Comparison of ENCODE assay signal across 33 cellular contexts in genomic region chr3:116701070-116701469, GRCh38. TPM values are rescaled to one million over a fixed set of nuclear protein-coding genes. Genes with fewer than 3 reads are reported as not detected.
"Had no signal": no experiment of that assay in that cellular context is flagged by ENCODE, and none has a peak within 500 bp of the region (broad histone marks: within the 10 kb centered on the region; RNA-seq: fewer than 3 reads in every experiment).

No MANE protein-coding gene starts in this region.

- H3K27ac ChIP-seq: neural progenitor cell, ovary, psoas muscle, skin epidermis, spleen, stomach, thoracic aorta, thyroid gland, tibial nerve, upper lobe of left lung, vagina had no signal

- FAIRE-seq: urothelium cell line had no signal

- DNase-seq: naive thymus-derived CD4-positive, alpha-beta T cell; natural killer cell; occipital lobe; ovary; posterior cingulate gyrus; psoas muscle; right cardiac atrium; spleen; stimulated activated CD4-positive, alpha-beta T cell treated with anti-CD3 and anti-CD28 coated beads, Interleukin-12 subunit alpha, Interleukin-12 subunit beta, amount 100 ng/mL, for 4 hours; stimulated activated CD4-positive, alpha-beta T cell treated with anti-CD3 and anti-CD28 coated beads, Interleukin-1b, Interleukin-23, amount 100 ng/mL, for 48 hours; stimulated activated CD4-positive, alpha-beta T cell treated with anti-CD3 and anti-CD28 coated beads, Interleukin-4, amount 100 ng/mL, for 1 hour; stimulated activated CD4-positive, alpha-beta T cell treated with anti-CD3 and anti-CD28 coated beads, Interleukin-4, amount 100 ng/mL, for 4 hours; stimulated activated naive B cell treated with anti-CD40 and anti-IgM and Interleukin-4, amounts not matched to agents 10 μg/mL and 1 μg/mL and 100 μg/mL, for 72 hours; stimulated activated naive CD4-positive, alpha-beta T cell treated with Interleukin-2 at 50 U/mL for 16 hours; stomach; thyroid gland; trophoblast cell; upper lobe of left lung had no signal

- H3K4me3 ChIP-seq: neural progenitor cell, ovary, psoas muscle, skin epidermis, smooth muscle cell, spleen, stomach, thoracic aorta, thyroid gland, tibial nerve, upper lobe of left lung, vagina had no signal

- H3K27me3 ChIP-seq: neural progenitor cell, ovary, spleen, stomach, thyroid gland, tibial nerve, upper lobe of left lung, vagina had no signal

- H3K36me3 ChIP-seq: neural progenitor cell, ovary, spleen, stomach, thoracic aorta, thyroid gland, tibial nerve, upper lobe of left lung, vagina had no signal

- H3K9ac ChIP-seq: neural progenitor cell had no signal

- H3K4me1 ChIP-seq: neural progenitor cell, psoas muscle, spleen, stomach, thyroid gland, tibial nerve, upper lobe of left lung, vagina had no signal

- ATAC-seq: naive thymus-derived CD4-positive, alpha-beta T cell; natural killer cell; psoas muscle; right cardiac atrium; sciatic nerve; stimulated activated effector memory CD8-positive, alpha-beta T cell treated with anti-CD3 and anti-CD28 coated beads, Interleukin-12 subunit alpha, Interleukin-12 subunit beta, amount 100 ng/mL, for 72 hours; stimulated activated naive B cell treated with anti-CD40 and anti-IgM and Interleukin-4, amounts not matched to agents 10 μg/mL and 1 μg/mL and 100 μg/mL, for 72 hours had no signal

- H3K9me3 ChIP-seq: ovary, psoas muscle, stomach, thoracic aorta, thyroid gland, tibial nerve, upper lobe of left lung, vagina had no signal

- H3K4me2 ChIP-seq: neural progenitor cell, smooth muscle cell had no signal

- H2AFZ ChIP-seq: neural progenitor cell had no signal

RNA-seq across cellular contexts. Expression of gene TUSC7, which starts 8.5 kb away (rescaled TPM):
- total RNA-seq: naive thymus-derived CD4-positive, alpha-beta T cell; natural killer cell; occipital lobe; osteoblast; ovary; progenitor cell of endocrine pancreas; psoas muscle; renal cortical epithelial cell; right cardiac atrium; sciatic nerve; smooth muscle cell; spleen; stomach; subcutaneous adipose tissue; thoracic aorta; thyroid gland; tibial nerve; upper lobe of left lung; ureter; vagina had no signal
- polyA plus RNA-seq: naive thymus-derived CD4-positive, alpha-beta T cell; neural cell; ovary; psoas muscle; right cardiac atrium; spleen; stomach had no signal
